Comparison of ENCODE assay signal across 10 cellular contexts in genomic region chr6:11217360-11218076, GRCh38. TPM values are rescaled to one million over a fixed set of nuclear protein-coding genes. Genes with fewer than 3 reads are reported as not detected.
DNase-seq lines count a peak whose midpoint lies in the region; ATAC-seq, FAIRE-seq and TF ChIP-seq lines count a peak whose summit lies in the region.
"Had no signal": no experiment of that assay in that cellular context is flagged by ENCODE, and none has a peak within 500 bp of the region (broad histone marks: within the 10 kb centered on the region; RNA-seq: fewer than 3 reads in every experiment).

No MANE protein-coding gene starts in this region.

- H3K4me2 ChIP-seq in osteoblast (ENCODE audit: insufficient read depth, low read length): peak overlapping the region; percentile 13

- H4K20me1 ChIP-seq in osteoblast (ENCODE audit: insufficient read depth, low read length): peaks cover 9% of the 10 kb centered on the region

- H3K27me3 ChIP-seq in osteoblast (ENCODE audit: insufficient read depth, low read length) (no peaks in the 10 kb centered on the region), SJCRH30 (no peaks in the 10 kb centered on the region)

- no peak for FAIRE-seq in GM12892 (lab: Jason Lieb, UNC)
- FAIRE-seq: frontal cortex had no signal

- H3K9me3 ChIP-seq in osteoblast (ENCODE audit: low read depth, low read length): no peaks in the 10 kb centered on the region
- no peaks in the 10 kb centered on the region for H3K9me3 ChIP-seq in SJCRH30 (replicated peaks)

- TF ChIP-seq CTCF in coronary artery (IDR thresholded peaks at IDR 0.05) (no peak), osteoblast (IDR thresholded peaks at IDR 0.05; ENCODE audit: extremely low read depth, low read depth, low read length) (no peak)

- no peak overlapping the region for H2AFZ ChIP-seq in osteoblast (ENCODE audit: low read length)

- no peak for TF ChIP-seq POLR2A in GM12892 (IDR thresholded peaks at IDR 0.05; ENCODE audit: low read depth, low read length)

- peaks cover 26% of the 10 kb centered on the region for H3K36me3 ChIP-seq in osteoblast (ENCODE audit: insufficient read depth, low read length)
- H3K36me3 ChIP-seq in SJCRH30: no peaks in the 10 kb centered on the region

- H3K27ac ChIP-seq in coronary artery (peak overlapping the region; percentile 19 to 75), osteoblast (ENCODE audit: low read depth, low read length) (no peak overlapping the region), SJCRH30 (no peak overlapping the region)

- H3K79me2 ChIP-seq in osteoblast (ENCODE audit: insufficient read depth, low read length): peaks cover 93% of the 10 kb centered on the region

- H3K4me1 ChIP-seq in osteoblast (ENCODE audit: insufficient read depth, low read length): peaks cover 23% of the 10 kb centered on the region
- H3K4me1 ChIP-seq in SJCRH30: no peaks in the 10 kb centered on the region

- peak; percentile 60 for ATAC-seq in HG02798 (IDR thresholded peaks at IDR 0.05; ENCODE audit: poor library complexity, unreplicated experiment)

- H3K4me3 ChIP-seq in coronary artery (no peak overlapping the region), osteoblast (ENCODE audit: insufficient read depth, low read length) (no peak overlapping the region), SJCRH30 (no peak overlapping the region)

- DNase-seq in Daoy (ENCODE audit: low read depth) (peak; percentile 50), coronary artery (ENCODE audit: low spot score) (no peak), osteoblast (ENCODE audit: insufficient read length, low spot score, missing footprints) (no peak), SJCRH30 (no peak), GM12892 (ENCODE audit: insufficient read length) (no peak), NCI-H1092 (lab: John Stamatoyannopoulos, UW) (no peak), 8988T (no peak)
- DNase-seq: NCI-H187 had no signal

RNA-seq across cellular contexts. Expression of gene NEDD9, which starts 14.9 kb away (rescaled TPM):
- total RNA-seq in Daoy (2014; rRNA removed; shearing (Covaris generic)): 20.5 and 21.8 TPM in 2 replicates
- total RNA-seq in osteoblast: 23.0 and 32.9 TPM in 2 replicates
- 0.42 and 0.71 TPM in 2 replicates for total RNA-seq in SJCRH30 (2014; rRNA removed; shearing (Covaris generic))
- polyA plus RNA-seq in GM12892 (2012; ENCODE audit: missing spikeins): 21.0 TPM

Comparison
In these comparisons a context has a peak if more than half of its experiments do, and no peak if none do; other contexts are left out.
1. H3K27ac ChIP-seq: peak in coronary artery (2 of 2); none in osteoblast (single experiment) and SJCRH30 (single experiment).
2. RNA of gene NEDD9, which starts 14.9 kb away (total RNA-seq): 23.0 to 32.9 TPM in osteoblast and 20.5 to 21.8 TPM in Daoy; 0.42 to 0.71 TPM in SJCRH30; every median in the first group is over 10 times any median in the second.